In genomic region chr16:51119576-51120288, GRCh38 we compare ENCODE assay signal across 1 cellular context.
A peak's percentile ranks its signal among the peaks of the same experiment; 100 is the strongest.
TF ChIP-seq lines count a peak whose summit lies in the region.

No MANE protein-coding gene starts in this region.

TF ChIP-seq in HepG2, 621 proteins besides CTCF, POLR2A, EP300 and RAD21 (continues in another document):
- TF ChIP-seq ZBTB34 (CRISPR knock-in tag; IDR thresholded peaks at IDR 0.05) (no peak), PITX1 (CRISPR knock-in tag; IDR thresholded peaks at IDR 0.05) (0 out of 2 replicates have a peak, but pooled peaks have one; percentile 52), ZNF468 (CRISPR knock-in tag; IDR thresholded peaks at IDR 0.05) (no peak), SIX4 (CRISPR knock-in tag; IDR thresholded peaks at IDR 0.05) (no peak), REPIN1 (CRISPR knock-in tag; IDR thresholded peaks at IDR 0.05; ENCODE audit: borderline replicate concordance, low read depth) (no peak), NR3C1 (CRISPR knock-in tag; IDR thresholded peaks at IDR 0.05) (no peak), ZNF780A (CRISPR knock-in tag; IDR thresholded peaks at IDR 0.05) (no peak), HIVEP1 (CRISPR knock-in tag; IDR thresholded peaks at IDR 0.05) (no peak), ZNF10 (CRISPR knock-in tag; IDR thresholded peaks at IDR 0.05; ENCODE audit: borderline replicate concordance, low read depth) (no peak), MXD1 (CRISPR knock-in tag; IDR thresholded peaks at IDR 0.05) (no peak), MYPOP (CRISPR knock-in tag; IDR thresholded peaks at IDR 0.05) (no peak), ZNF460 (CRISPR knock-in tag; IDR thresholded peaks at IDR 0.05; ENCODE audit: borderline replicate concordance) (no peak), ELF4 (CRISPR knock-in tag; IDR thresholded peaks at IDR 0.05; ENCODE audit: borderline replicate concordance) (peak; percentile 63; the same call in 1 of the 2 replicates), ZSCAN29 (CRISPR knock-in tag; conservative IDR thresholded peaks at IDR 0.05) (no peak), MED8 (CRISPR knock-in tag; IDR thresholded peaks at IDR 0.05; ENCODE audit: insufficient replicate concordance) (no peak), MIER2 (CRISPR knock-in tag; IDR thresholded peaks at IDR 0.05) (no peak), FOXP4 (CRISPR knock-in tag; IDR thresholded peaks at IDR 0.05) (no peak; the same call in 1 of the 2 replicates), NKX3-1 (CRISPR knock-in tag; IDR thresholded peaks at IDR 0.05) (no peak), MED1 (CRISPR knock-in tag; IDR thresholded peaks at IDR 0.05) (no peak), MAZ (IDR thresholded peaks at IDR 0.05; ENCODE audit: borderline replicate concordance, low read depth, low read length) (no peak), MAZ (CRISPR knock-in tag; IDR thresholded peaks at IDR 0.05; ENCODE audit: low read depth) (no peak), GPBP1L1 (CRISPR knock-in tag; IDR thresholded peaks at IDR 0.05) (no peak), ZNF607 (CRISPR knock-in tag; IDR thresholded peaks at IDR 0.05; ENCODE audit: borderline replicate concordance) (no peak), MEIS2 (CRISPR knock-in tag; IDR thresholded peaks at IDR 0.05) (no peak), REXO4 (CRISPR knock-in tag; IDR thresholded peaks at IDR 0.05; ENCODE audit: borderline replicate concordance) (no peak), KDM4B (CRISPR knock-in tag; IDR thresholded peaks at IDR 0.05) (no peak), SOX13 (IDR thresholded peaks at IDR 0.05) (no peak), SOX13 (CRISPR knock-in tag; conservative IDR thresholded peaks at IDR 0.05 in 1 of 2, IDR thresholded peaks at IDR 0.05 in 1 of 2) (peak in 1 of 2 experiments; percentile 60; a peak in 1 of 4 replicates), FUBP1 (CRISPR knock-in tag; IDR thresholded peaks at IDR 0.05; ENCODE audit: borderline replicate concordance) (no peak), ZSCAN12 (CRISPR knock-in tag; IDR thresholded peaks at IDR 0.05) (no peak), ZBTB7B (CRISPR knock-in tag; IDR thresholded peaks at IDR 0.05) (no peak), AFF4 (CRISPR knock-in tag; IDR thresholded peaks at IDR 0.05) (no peak), ZBTB43 (CRISPR knock-in tag; conservative IDR thresholded peaks at IDR 0.05) (no peak), ZBTB21 (CRISPR knock-in tag; IDR thresholded peaks at IDR 0.05) (0 out of 2 replicates have a peak, but pooled peaks have one; percentile 8), ZNF550 (CRISPR knock-in tag; IDR thresholded peaks at IDR 0.05; ENCODE audit: borderline replicate concordance) (no peak), HNF4G (IDR thresholded peaks at IDR 0.05; ENCODE audit: borderline replicate concordance, low read depth, low read length) (peak; percentile 82), HNF4G (CRISPR knock-in tag; IDR thresholded peaks at IDR 0.05; ENCODE audit: borderline replicate concordance, low read depth) (no peak), ZNF589 (CRISPR knock-in tag; conservative IDR thresholded peaks at IDR 0.05) (no peak), ARNT (IDR thresholded peaks at IDR 0.05) (no peak), MED13 (CRISPR knock-in tag; IDR thresholded peaks at IDR 0.05) (no peak), ZHX1 (CRISPR knock-in tag; IDR thresholded peaks at IDR 0.05; ENCODE audit: low read depth) (no peak)
